In the genomic region with DNA sequence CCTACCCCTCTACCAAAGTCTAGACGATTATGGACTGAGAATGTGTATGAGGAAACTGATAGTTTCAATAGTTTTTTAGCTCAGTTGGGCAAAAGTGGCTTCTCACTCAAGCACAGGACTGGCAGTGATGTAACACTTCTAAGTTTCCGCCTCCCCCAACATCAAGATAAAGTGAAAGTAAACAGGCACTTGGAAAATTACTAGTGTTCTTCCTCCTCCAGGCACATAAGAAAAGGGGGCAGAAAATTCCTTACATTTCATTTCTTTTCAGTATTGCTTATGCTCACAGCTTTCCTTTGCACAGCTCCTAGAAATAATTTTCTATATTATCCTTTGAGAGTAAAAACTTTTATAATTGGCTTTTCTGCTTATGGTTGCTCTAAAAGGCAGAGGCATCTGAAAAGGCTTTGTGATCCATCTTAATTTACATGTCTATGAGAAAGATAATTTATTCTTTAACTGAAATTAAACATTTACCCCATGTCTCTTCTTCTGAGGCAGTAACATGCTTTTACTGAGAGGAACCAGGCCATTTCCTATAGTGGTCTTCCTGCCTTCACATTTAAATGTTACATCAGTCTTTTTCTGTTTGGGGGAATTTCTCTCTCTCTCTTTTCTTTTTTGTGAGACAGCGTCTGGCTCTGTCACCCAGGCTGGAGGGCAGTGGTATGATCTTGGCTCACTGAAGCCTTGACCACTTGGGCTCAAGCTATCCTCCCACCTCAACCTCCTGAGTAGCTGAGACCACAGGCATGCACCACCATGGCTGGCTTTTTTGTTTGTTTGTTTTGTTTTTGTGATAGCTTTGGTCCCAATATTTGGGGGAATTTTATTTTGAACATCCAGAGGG, we compare ENCODE assay signal across 8 cellular contexts.
DNase-seq lines count a peak whose midpoint lies in the region; ATAC-seq and TF ChIP-seq lines count a peak whose summit lies in the region.

No MANE protein-coding gene starts in this region.

- H3K36me3 ChIP-seq in esophagus muscularis mucosa, result no peaks in the 10 kb centered on the region

- intact Hi-C loops in esophagus muscularis mucosa (cut with DNase I), result no loop called here

- DNase-seq in ACHN, result peak; percentile 79
- DNase-seq in NCI-H2107 treated with DMSO at 0.1 percent for 48 hours (lab: John Stamatoyannopoulos, UW; ENCODE audit: unreplicated experiment), result peak; percentile 31
- DNase-seq in activated CD8-positive, alpha-beta memory T cell treated with anti-CD3 and anti-CD28 coated beads for 24 hours, result peak; percentile 65
- DNase-seq in esophagus muscularis mucosa (ENCODE audit: extremely low spot score), result no peak
- no peak for DNase-seq in NCI-H1105 (lab: John Stamatoyannopoulos, UW)

- H3K27me3 ChIP-seq in esophagus muscularis mucosa, result no peaks in the 10 kb centered on the region

- in situ Hi-C loops in ACHN (cut with HindIII; ENCODE audit: low pct_ligation_motif_present, low pct_unique_long_range_greater_than_20kb, low sequenced_read_pairs), result no loop called here

- H3K27me3 Mint-ChIP-seq in nephron (ENCODE audit: low read depth), result no peaks in the 10 kb centered on the region

- peak overlapping the region; percentile 31 to 43 (median 42) for H3K4me3 ChIP-seq in esophagus muscularis mucosa

- TF ChIP-seq CTCF in esophagus muscularis mucosa (IDR thresholded peaks at IDR 0.05) (peak in 1 of 3 experiments; percentile 25), nephron (IDR thresholded peaks at IDR 0.05; ENCODE audit: unreplicated experiment in 3 of 3) (no peak)

- peaks cover 2% of the 10 kb centered on the region for H3K9me3 Mint-ChIP-seq in nephron

- TF ChIP-seq POLR2A in GM15510 (IDR thresholded peaks at IDR 0.05; ENCODE audit: borderline replicate concordance, extremely low read depth, insufficient read length) (peak; percentile 25), esophagus muscularis mucosa (IDR thresholded peaks at IDR 0.05; ENCODE audit: low read depth) (no peak)

- 2% methylated on average over 3 of the region's 3 CpGs for WGBS in esophagus muscularis mucosa

- H3K9me3 ChIP-seq in esophagus muscularis mucosa, result no peaks in the 10 kb centered on the region

- H3K36me3 Mint-ChIP-seq in nephron (ENCODE audit: low read depth), result peaks cover 2% of the 10 kb centered on the region

- TF ChIP-seq EP300 in esophagus muscularis mucosa (IDR thresholded peaks at IDR 0.05), result no peak

- H3K27ac ChIP-seq in esophagus muscularis mucosa (replicated peaks in 1 of 4), result peak overlapping the region; percentile 87 to 94 (median 90)

- peaks cover 16 to 37% (median 31%) of the 10 kb centered on the region in 4 donors for H3K4me1 ChIP-seq in esophagus muscularis mucosa

- peak; percentile 85 for ATAC-seq in HG02798 (IDR thresholded peaks at IDR 0.05; ENCODE audit: poor library complexity, unreplicated experiment)

- H3K4me3 Mint-ChIP-seq in nephron, result peak overlapping the region; percentile 12 to 30 (median 25)

- H3K27ac Mint-ChIP-seq in nephron, result peak overlapping the region; percentile 90 to 93 (median 92)

- H3K4me1 Mint-ChIP-seq in nephron, result peaks cover 21% of the 10 kb centered on the region

Comparison
In these comparisons a context has a peak if more than half of its experiments do, and no peak if none do; other contexts are left out.
1. DNase-seq: peak in ACHN (single experiment), NCI-H2107 treated with DMSO at 0.1 percent for 48 hours (single experiment) and activated CD8-positive, alpha-beta memory T cell treated with anti-CD3 and anti-CD28 coated beads for 24 hours (single experiment); none in esophagus muscularis mucosa (single experiment) and NCI-H1105 (single experiment).